8 cellular contexts compared by ENCODE assay signal in the genomic region with DNA sequence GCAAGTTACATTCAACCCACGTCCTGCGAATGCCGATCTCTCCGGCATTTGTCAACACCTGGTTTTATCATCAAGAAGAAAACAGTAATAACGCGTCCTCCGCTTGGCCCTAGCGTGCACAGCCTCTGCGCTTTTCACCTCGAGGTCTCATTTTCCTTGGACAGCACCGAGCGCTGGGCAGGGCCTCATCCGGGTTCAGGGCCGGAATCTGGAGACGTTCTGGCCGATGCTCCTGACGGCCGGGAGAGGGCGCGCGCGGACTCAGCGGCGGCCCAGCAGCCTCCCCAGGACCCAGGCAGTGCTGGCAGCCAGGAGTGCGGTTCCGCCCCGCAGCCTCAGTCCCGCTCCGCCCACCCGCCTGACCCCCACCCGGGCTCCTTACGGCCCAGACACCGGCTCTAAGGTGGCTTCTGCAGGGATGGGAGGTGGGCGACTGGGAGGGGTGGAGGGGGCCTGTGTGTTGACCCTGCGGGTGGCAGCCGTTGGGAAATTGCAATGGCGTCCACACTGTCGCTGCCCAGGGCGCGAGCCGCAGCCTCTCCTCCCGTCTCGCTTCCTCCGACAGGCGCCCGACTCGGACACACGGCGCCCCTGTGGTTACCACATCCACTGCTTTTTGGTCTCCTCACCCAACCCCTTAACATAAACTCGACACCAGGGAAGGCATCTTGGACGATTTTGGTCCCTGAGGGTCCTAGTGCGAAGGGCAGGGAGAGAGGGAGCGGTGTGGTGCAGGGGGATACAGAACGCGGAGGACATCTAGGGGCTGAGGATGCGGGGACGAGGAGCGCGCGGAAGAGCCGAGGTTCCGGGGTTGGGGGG. TPM values are rescaled to one million over a fixed set of nuclear protein-coding genes. Genes with fewer than 3 reads are reported as not detected.
DNase-seq lines count a peak whose midpoint lies in the region; ATAC-seq and TF ChIP-seq lines count a peak whose summit lies in the region.

No MANE protein-coding gene starts in this region.

- ATAC-seq in GM18873 (IDR thresholded peaks at IDR 0.05; ENCODE audit: low FRiP score, unreplicated experiment) (peak; percentile 41), HG03432 (IDR thresholded peaks at IDR 0.05; ENCODE audit: unreplicated experiment) (peak; percentile 45), lung (ENCODE audit: insufficient read depth, low FRiP score) (peak; percentile 61)
- peak; percentile 46 for ATAC-seq in activated CD8-positive, alpha-beta T cell treated with anti-CD3 and anti-CD28 coated beads for 36 hours

- no peaks in the 10 kb centered on the region for H3K9me3 Mint-ChIP-seq in activated CD8-positive, alpha-beta T cell treated with anti-CD3 and anti-CD28 coated beads for 36 hours

- peak overlapping the region; percentile 50 for H3K4me3 ChIP-seq in lung

- DNase-seq in AG08396 (ENCODE audit: low spot score), result peak; percentile 91
- peak; percentile 65 for DNase-seq in NCI-H774 (lab: John Stamatoyannopoulos, UW)
- DNase-seq in activated CD8-positive, alpha-beta T cell treated with anti-CD3 and anti-CD28 coated beads for 36 hours, result peak; percentile 84
- DNase-seq in ecto neural progenitor cell (ENCODE audit: low spot score), result peak; percentile 93
- peak; percentile 84 for DNase-seq in lung (ENCODE audit: low spot score)
- DNase-seq in stimulated activated CD4-positive, alpha-beta T cell treated with anti-CD3 and anti-CD28 coated beads, TNF-alpha, amount 100 ng/mL, for 24 hours (ENCODE audit: low read depth in 3 of 3), result peak; percentile 48 to 76 (median 63)

- peaks cover 0 to 3% of the 10 kb centered on the region in 2 donors for H3K4me1 ChIP-seq in lung (ENCODE audit: control insufficient read depth in 2 of 2, insufficient read depth in 2 of 2, low read length in 2 of 2)

- peak overlapping the region; percentile 80 for H3K27ac Mint-ChIP-seq in activated CD8-positive, alpha-beta T cell treated with anti-CD3 and anti-CD28 coated beads for 36 hours

- H3K9me3 ChIP-seq in lung (ENCODE audit: control insufficient read depth in 2 of 2, insufficient read depth in 1 of 2, low read length in 1 of 2), result no peaks in the 10 kb centered on the region

- H3K4me1 Mint-ChIP-seq in activated CD8-positive, alpha-beta T cell treated with anti-CD3 and anti-CD28 coated beads for 36 hours (ENCODE audit: low read depth), result peaks cover 20% of the 10 kb centered on the region

- H3K4me3 Mint-ChIP-seq in activated CD8-positive, alpha-beta T cell treated with anti-CD3 and anti-CD28 coated beads for 36 hours, result peak overlapping the region; percentile 95

- TF ChIP-seq CTCF in activated CD8-positive, alpha-beta T cell treated with anti-CD3 and anti-CD28 coated beads for 36 hours (IDR thresholded peaks at IDR 0.05), result peak; percentile 91
- peak; percentile 91 for TF ChIP-seq CTCF in lung (IDR thresholded peaks at IDR 0.05; ENCODE audit: control extremely low read depth, extremely low read depth)

- H3K27me3 ChIP-seq in lung (ENCODE audit: control insufficient read depth, insufficient read depth), result no peaks in the 10 kb centered on the region

- POLR2A ChIA-PET in activated CD8-positive, alpha-beta T cell treated with anti-CD3 and anti-CD28 coated beads for 36 hours (lab: Charles Lee), result no interaction called here

- CTCF ChIA-PET in activated CD8-positive, alpha-beta T cell treated with anti-CD3 and anti-CD28 coated beads for 36 hours (lab: Charles Lee), result interaction anchor here (0.9 to 1.8 kb wide), 6 partner anchors 8 to 36 kb away, joined by 3 to 8 read pairs (median 4); partner anchors contain the start of genes FLYWCH1 and FLYWCH2

- WGBS in lung, 2 donors, result 1 to 2% methylated on average over 62 of the region's 62 CpGs

- intact Hi-C loops in activated CD8-positive, alpha-beta T cell treated with anti-CD3 and anti-CD28 coated beads for 36 hours (cut with micrococcal nuclease), result no loop called here

- peaks cover 0 to 4% of the 10 kb centered on the region in 2 donors for H3K36me3 ChIP-seq in lung (ENCODE audit: control insufficient read depth in 2 of 2, insufficient read depth in 2 of 2, low read length in 2 of 2)

- H3K27ac ChIP-seq in lung (ENCODE audit: low read depth in 1 of 2, low read length in 1 of 2), result peak overlapping the region; percentile 93 to 97

- no peaks in the 10 kb centered on the region for H3K36me3 Mint-ChIP-seq in activated CD8-positive, alpha-beta T cell treated with anti-CD3 and anti-CD28 coated beads for 36 hours (ENCODE audit: low read depth)

- H3K27me3 Mint-ChIP-seq in activated CD8-positive, alpha-beta T cell treated with anti-CD3 and anti-CD28 coated beads for 36 hours, result no peaks in the 10 kb centered on the region

RNA-seq across cellular contexts. Expression of gene FLYWCH1, which starts 7.4 kb away (rescaled TPM):
- total RNA-seq in activated CD8-positive, alpha-beta T cell treated with anti-CD3 and anti-CD28 coated beads for 36 hours, result 10 to 100 TPM; 33.4 to 34.9 TPM
- 10 to 100 TPM; 15.0 to 34.3 TPM for total RNA-seq in lung
- polyA plus RNA-seq in lung, result 10 to 100 TPM; 13.3 to 27.7 TPM

RNA-seq across cellular contexts. Expression of gene FLYWCH2, which starts 21.3 kb away (rescaled TPM):
- total RNA-seq in activated CD8-positive, alpha-beta T cell treated with anti-CD3 and anti-CD28 coated beads for 36 hours, result 10 to 100 TPM; 18.9 to 19.3 TPM
- 10 to 100 TPM; 26.7 to 38.0 TPM for total RNA-seq in lung
- polyA plus RNA-seq in lung, result 10 to 100 TPM; 40.4 to 40.6 TPM

RNA-seq across cellular contexts. Expression of gene PRSS22, which starts 46.3 kb away (rescaled TPM):
- total RNA-seq in activated CD8-positive, alpha-beta T cell treated with anti-CD3 and anti-CD28 coated beads for 36 hours, result not detected
- total RNA-seq in lung, result 10 to 100 TPM; 11.5 to 34.1 TPM
- polyA plus RNA-seq in lung, result 10 to 100 TPM; 27.3 to 30.1 TPM

RNA-seq across cellular contexts. Expression of gene KREMEN2, which starts 59.8 kb away (rescaled TPM):
- total RNA-seq in activated CD8-positive, alpha-beta T cell treated with anti-CD3 and anti-CD28 coated beads for 36 hours, result under 1 TPM in 1 of 2 experiments, not detected in 1; 0.22 TPM
- under 1 TPM in 1 of 2 donors, not detected in 1; 0.15 TPM for total RNA-seq in lung
- under 1 TPM; 0.06 to 0.14 TPM for polyA plus RNA-seq in lung

Comparison
In these comparisons a context has a peak if more than half of its experiments do, and no peak if none do; other contexts are left out.
1. Peak in every context shown above with its lines: DNase-seq, ATAC-seq, H3K4me3 ChIP-seq and H3K27ac ChIP-seq.
2. RNA of gene PRSS22, which starts 46.3 kb away (total RNA-seq): 11.5 to 34.1 TPM in lung; not detected in activated CD8-positive, alpha-beta T cell treated with anti-CD3 and anti-CD28 coated beads for 36 hours; every median in the first group is over 10 times any median in the second.